In genomic region chr5:17069995-17070405, GRCh38 we compare ENCODE assay signal across 16 cellular contexts.
DNase-seq lines count a peak whose midpoint lies in the region; ATAC-seq and TF ChIP-seq lines count a peak whose summit lies in the region.
"Had no signal": no experiment of that assay in that cellular context is flagged by ENCODE, and none has a peak within 500 bp of the region (broad histone marks: within the 10 kb centered on the region; RNA-seq: fewer than 3 reads in every experiment).

No MANE protein-coding gene starts in this region.

- intact Hi-C loops in PC-9 (cut with micrococcal nuclease; ENCODE audit: unreplicated experiment) (no loop called here), spleen (cut with DNase I; ENCODE audit: low total_unique reads) (no loop called here)

- H2AFZ ChIP-seq in PC-9 = no peak overlapping the region

- H3K4me1 ChIP-seq in PC-9 (replicated peaks; ENCODE audit: insufficient read depth) = no peaks in the 10 kb centered on the region
- peaks cover 0 to 3% (median 0%) of the 10 kb centered on the region in 6 donors for H3K4me1 ChIP-seq in spleen

- POLR2A ChIA-PET in PC-9 (lab: Charles Lee; ENCODE audit: unreplicated experiment) = no interaction called here

- no peaks in the 10 kb centered on the region for H4K20me1 ChIP-seq in PC-9 (ENCODE audit: insufficient read depth)

- no peak for TF ChIP-seq POLR2A in spleen (IDR thresholded peaks at IDR 0.05)

- H3K27ac ChIP-seq in PC-9 (no peak overlapping the region), spleen (peak overlapping the region; percentile 36 to 78 (median 72))

- no peaks in the 10 kb centered on the region for H3K79me2 ChIP-seq in PC-9 (ENCODE audit: low read depth)

- no TSS peak for BruUV-seq in PC-9 (replicated peaks; lab: Mats Ljungman, UMichigan)

- no peaks in the 10 kb centered on the region for H3K36me3 ChIP-seq in PC-9 (ENCODE audit: low read depth)
- no peaks in the 10 kb centered on the region for H3K36me3 ChIP-seq in spleen
- H3K36me3 ChIP-seq: upper lobe of left lung had no signal

- H3K9me3 ChIP-seq in PC-9 (ENCODE audit: insufficient read depth, low read depth) (0 out of 2 replicates have a peak, but pooled peaks cover 4% of the 10 kb centered on the region), spleen (no peaks in the 10 kb centered on the region)
- H3K9me3 ChIP-seq: upper lobe of left lung had no signal

- WGBS in spleen, 5 donors = 42 to 64% (median 52%) methylated on average over 10 of the region's 10 CpGs

- no peak overlapping the region for H3K4me3 ChIP-seq in PC-9
- no peak overlapping the region for H3K4me3 ChIP-seq in fibroblast of pulmonary artery (replicated peaks; ENCODE audit: low read depth, low read length)
- H3K4me3 ChIP-seq in spleen = no peak overlapping the region
- H3K4me3 ChIP-seq: upper lobe of left lung had no signal

- H3K27me3 ChIP-seq in PC-9 (ENCODE audit: insufficient read depth, low read depth) (no peaks in the 10 kb centered on the region), spleen (replicated peaks in 1 of 7) (no peaks in the 10 kb centered on the region)
- H3K27me3 ChIP-seq: upper lobe of left lung had no signal

- TF ChIP-seq CTCF in PC-9 (conservative IDR thresholded peaks at IDR 0.05) = no peak
- TF ChIP-seq CTCF in fibroblast of pulmonary artery (IDR thresholded peaks at IDR 0.05; ENCODE audit: low read length, missing control alignments) = no peak
- TF ChIP-seq CTCF in spleen (IDR thresholded peaks at IDR 0.05 in 8 of 11, conservative IDR thresholded peaks at IDR 0.05 in 3 of 11) = no peak

- no peaks in the 10 kb centered on the region for H3K9me2 ChIP-seq in PC-9 (ENCODE audit: insufficient read depth)

- H3F3A ChIP-seq in PC-9 (ENCODE audit: insufficient read depth, low read depth) = no peaks in the 10 kb centered on the region

- no peak overlapping the region for H3K4me2 ChIP-seq in PC-9

- DNase-seq in NCI-H2171 (lab: John Stamatoyannopoulos, UW) (peak; percentile 6), NCI-H2171 treated with DMSO at 0.1 percent for 48 hours (lab: John Stamatoyannopoulos, UW) (no peak), PC-9 (peak; percentile 16 to 43), fibroblast of pulmonary artery (ENCODE audit: low read depth) (peak; percentile 39), spleen (peak; percentile 79), UCSD-AML1 (lab: John Stamatoyannopoulos, UW; ENCODE audit: unreplicated experiment) (no peak)
- DNase-seq in stimulated activated CD4-positive, alpha-beta T cell treated with anti-CD3 and anti-CD28 coated beads, Interleukin-2, amount 100 ng/mL, for 48 hours = no peak
- DNase-seq: ACHN; activated naive CD8-positive, alpha-beta T cell treated with anti-CD3 and anti-CD28 coated beads, Interleukin-2, amount 50 U/mL, for 24 hours; cortex of kidney; DMS153; foreskin melanocyte; GOT3; NCI-H1105 treated with DMSO at 0.1 percent for 48 hours; upper lobe of left lung had no signal

- no peak for ATAC-seq in HG03354 (IDR thresholded peaks at IDR 0.05; ENCODE audit: poor library complexity, severe bottlenecking, unreplicated experiment)
- ATAC-seq: activated naive CD8-positive, alpha-beta T cell treated with anti-CD3 and anti-CD28 coated beads, Interleukin-2, amount 50 U/mL, for 24 hours had no signal

- CTCF ChIA-PET in PC-9 (lab: Charles Lee) = interaction anchor here (1.8 kb wide), 1 partner anchor 63 kb away, joined by 3 read pairs; no protein-coding TSS in a partner anchor

Comparison
In these comparisons a context has a peak if more than half of its experiments do, and no peak if none do; other contexts are left out.
1. DNase-seq: peak in NCI-H2171 (single experiment), PC-9 (2 of 2), fibroblast of pulmonary artery (single experiment) and spleen (single experiment); none in NCI-H2171 treated with DMSO at 0.1 percent for 48 hours (single experiment), UCSD-AML1 (single experiment) and stimulated activated CD4-positive, alpha-beta T cell treated with anti-CD3 and anti-CD28 coated beads, Interleukin-2, amount 100 ng/mL, for 48 hours (0 of 2).